9 cellular contexts compared by ENCODE assay signal in the genomic region with DNA sequence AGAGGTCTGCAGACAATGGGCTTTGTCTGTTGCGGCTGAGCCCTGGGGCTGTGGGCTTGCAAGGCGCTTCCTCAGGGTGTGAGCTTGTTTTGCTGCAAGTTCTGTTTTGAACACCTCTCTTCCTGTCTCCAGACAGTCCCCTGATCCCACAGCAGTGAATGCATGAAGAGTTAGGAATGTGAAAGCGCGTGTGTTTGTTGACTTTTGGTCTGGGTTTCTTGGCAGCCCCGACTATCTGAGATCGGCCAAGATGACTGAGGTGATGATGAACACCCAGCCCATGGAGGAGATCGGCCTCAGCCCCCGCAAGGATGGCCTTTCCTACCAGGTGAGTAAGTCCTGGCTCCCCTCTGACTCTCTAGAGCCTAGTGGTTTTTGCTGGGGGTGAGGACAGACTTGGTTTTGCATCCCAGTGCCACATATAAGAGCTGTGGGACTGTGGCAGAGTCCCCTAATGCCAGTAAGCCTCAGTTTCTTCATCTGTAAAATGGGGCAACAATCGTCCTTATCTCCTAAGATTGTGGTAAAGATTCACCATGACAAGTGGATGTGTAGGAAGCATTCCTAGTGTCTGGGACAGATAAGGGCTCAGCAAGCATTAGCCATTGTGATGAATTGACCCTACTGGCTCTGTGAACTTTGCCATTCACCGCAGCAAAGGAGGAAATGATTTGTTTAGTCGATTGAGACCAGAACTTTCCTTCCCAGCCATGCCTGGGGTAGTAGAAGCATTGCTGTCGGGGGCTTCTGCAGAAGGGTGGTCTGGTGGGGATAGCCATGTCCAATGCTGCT. TPM values are rescaled to one million over a fixed set of nuclear protein-coding genes. Genes with fewer than 3 reads are reported as not detected.
A peak's percentile ranks its signal among the peaks of the same experiment; 100 is the strongest.
DNase-seq lines count a peak whose midpoint lies in the region; ATAC-seq, FAIRE-seq and TF ChIP-seq lines count a peak whose summit lies in the region.
"Had no signal": no experiment of that assay in that cellular context is flagged by ENCODE, and none has a peak within 500 bp of the region (broad histone marks: within the 10 kb centered on the region; RNA-seq: fewer than 3 reads in every experiment).

No MANE protein-coding gene starts in this region.

- H3K4me1 ChIP-seq in HepG2 (ENCODE audit: insufficient read depth, low read length) = no peaks in the 10 kb centered on the region
- peaks cover 36 to 61% of the 10 kb centered on the region in 2 donors for H3K4me1 ChIP-seq in thyroid gland

- H3K27ac ChIP-seq in HepG2 (ENCODE audit: extremely low read length, insufficient read depth, low read length) = no peak overlapping the region
- peak overlapping the region; percentile 96 to 99 (median 97) for H3K27ac ChIP-seq in thyroid gland

- H3K4me1 Mint-ChIP-seq in activated naive CD8-positive, alpha-beta T cell treated with anti-CD3 and anti-CD28 coated beads, Interleukin-2, amount 10 ng/mL, durations not matched to agents 7 days and 5 days = peaks cover 58% of the 10 kb centered on the region

- no peak for FAIRE-seq in HepG2 (lab: Jason Lieb, UNC)

- intact Hi-C loops in HepG2 (cut with micrococcal nuclease; ENCODE audit: unreplicated experiment) = no loop called here
- intact Hi-C loops in thyroid gland (cut with DNase I) = loop anchor here (10.0 kb wide), 1 partner anchor 110 kb away; no protein-coding TSS in a partner anchor

- TF ChIP-seq CTCF in AG04449 (IDR thresholded peaks at IDR 0.05; ENCODE audit: insufficient read depth, low read length, missing control alignments) = no peak
- no peak for TF ChIP-seq CTCF in HepG2 (CRISPR knock-in tag; IDR thresholded peaks at IDR 0.05)
- TF ChIP-seq CTCF in thyroid gland (IDR thresholded peaks at IDR 0.05) = no peak
- TF ChIP-seq CTCF in GM20000 (IDR thresholded peaks at IDR 0.05; ENCODE audit: extremely low read depth, missing control alignments) = no peak

- no peaks in the 10 kb centered on the region for H3K9me3 Mint-ChIP-seq in activated naive CD8-positive, alpha-beta T cell treated with anti-CD3 and anti-CD28 coated beads, Interleukin-2, amount 10 ng/mL, durations not matched to agents 7 days and 5 days

- peaks cover 2% of the 10 kb centered on the region for H3K27me3 Mint-ChIP-seq in activated naive CD8-positive, alpha-beta T cell treated with anti-CD3 and anti-CD28 coated beads, Interleukin-2, amount 10 ng/mL, durations not matched to agents 7 days and 5 days

- H3K27me3 ChIP-seq in HepG2 (ENCODE audit: control insufficient read depth in 1 of 2, insufficient read depth in 2 of 2, low read length in 2 of 2) (peaks cover 26 to 83% of the 10 kb centered on the region in 2 experiments), thyroid gland (no peaks in the 10 kb centered on the region)

- peaks cover 36% of the 10 kb centered on the region for H3K36me3 Mint-ChIP-seq in activated naive CD8-positive, alpha-beta T cell treated with anti-CD3 and anti-CD28 coated beads, Interleukin-2, amount 10 ng/mL, durations not matched to agents 7 days and 5 days

- H3K36me3 ChIP-seq in HepG2 (replicated peaks in 1 of 2; ENCODE audit: control insufficient read depth in 1 of 2, insufficient read depth in 2 of 2, low read length in 2 of 2) (no peaks in the 10 kb centered on the region), thyroid gland (peaks cover 4 to 28% of the 10 kb centered on the region in 2 donors)

- CTCF ChIA-PET in AG04449 (lab: Yijun Ruan, JAX) = interaction anchor here (1.0 to 6.4 kb wide), 4 partner anchors 26 to 477 kb away, joined by 3 to 35 read pairs (median 10); no protein-coding TSS in a partner anchor
- CTCF ChIA-PET in HepG2 (lab: Yijun Ruan, JAX; ENCODE audit: low intra/inter-chr PET ratio, low total read pairs) = no interaction called here

- H3K4me3 Mint-ChIP-seq in activated naive CD8-positive, alpha-beta T cell treated with anti-CD3 and anti-CD28 coated beads, Interleukin-2, amount 10 ng/mL, durations not matched to agents 7 days and 5 days = peak overlapping the region; percentile 90

- no TSS peak for BruUV-seq in HepG2 (replicated peaks; lab: Mats Ljungman, UMichigan)

- WGBS in HepG2 (ENCODE audit: low lambda C conversion rate) = 2% methylated on average over 12 of the region's 12 CpGs
- 33 to 34% methylated on average over 12 of the region's 12 CpGs for WGBS in thyroid gland, 2 donors

- POLR2A ChIA-PET in AG04449 (lab: Yijun Ruan, JAX) = interaction anchor here (0.7 to 1.6 kb wide), 8 partner anchors 10 to 477 kb away, joined by 3 to 7 read pairs (median 4); no protein-coding TSS in a partner anchor
- POLR2A ChIA-PET in activated naive CD8-positive, alpha-beta T cell treated with anti-CD3 and anti-CD28 coated beads, Interleukin-2, amount 10 ng/mL, durations not matched to agents 7 days and 5 days (lab: Charles Lee) = interaction anchor here (1.0 to 10.1 kb wide), 7 partner anchors 9 to 188 kb away, joined by 3 to 123 read pairs (median 19); no protein-coding TSS in a partner anchor
- POLR2A ChIA-PET in HepG2 (lab: Yijun Ruan, JAX) = no interaction called here

- TF ChIP-seq RAD21 in HepG2 (CRISPR knock-in tag; IDR thresholded peaks at IDR 0.05) = no peak

- no peaks in the 10 kb centered on the region for H3K9me3 ChIP-seq in HepG2 (ENCODE audit: low read length)
- no peaks in the 10 kb centered on the region for H3K9me3 ChIP-seq in thyroid gland
- H3K9me3 ChIP-seq: body of pancreas had no signal

- no peak for ATAC-seq in activated naive CD8-positive, alpha-beta T cell treated with anti-CD3 and anti-CD28 coated beads, Interleukin-2, amount 10 ng/mL, durations not matched to agents 7 days and 5 days (ENCODE audit: low read depth)
- ATAC-seq in HepG2 = no peak
- no peak for ATAC-seq in HG03097 (IDR thresholded peaks at IDR 0.05; ENCODE audit: low FRiP score, unreplicated experiment)
- ATAC-seq: body of pancreas had no signal

- H3K4me2 ChIP-seq in HepG2 (ENCODE audit: low read depth, low read length) = no peak overlapping the region

- H2AFZ ChIP-seq in HepG2 (ENCODE audit: low read length) = no peak overlapping the region

- peak overlapping the region; percentile 80 for H3K4me3 ChIP-seq in AG04449 (ENCODE audit: low read depth, low read length)
- H3K4me3 ChIP-seq in HepG2 (replicated peaks in 1 of 3; ENCODE audit: insufficient read depth in 1 of 3, low read depth in 2 of 3, low read length in 3 of 3) = no peak overlapping the region
- peak overlapping the region in 1 of 3 donors; percentile 89 for H3K4me3 ChIP-seq in thyroid gland (replicated peaks in 1 of 3)
- H3K4me3 ChIP-seq: body of pancreas had no signal

- TF ChIP-seq EP300 in HepG2 (IDR thresholded peaks at IDR 0.05; ENCODE audit: low read depth in 2 of 2, low read length in 2 of 2) (no peak), HepG2 (CRISPR knock-in tag; IDR thresholded peaks at IDR 0.05; ENCODE audit: borderline replicate concordance) (no peak)

- no peak overlapping the region for H3K9ac ChIP-seq in HepG2 (ENCODE audit: insufficient read depth, low read depth, low read length)

- in situ Hi-C loops in HepG2 (cut with HindIII; ENCODE audit: extremely low pct_ligation_motif_present, low pct_unique_long_range_greater_than_20kb) = no loop called here

- H3K79me2 ChIP-seq in HepG2 (ENCODE audit: insufficient read depth, low read length) = no peaks in the 10 kb centered on the region

- TF ChIP-seq POLR2A in HepG2 (IDR thresholded peaks at IDR 0.05; ENCODE audit: insufficient read depth in 1 of 2, low read depth in 2 of 2, low read length in 2 of 2) (no peak), thyroid gland (IDR thresholded peaks at IDR 0.05) (peak; percentile 37 to 91)

- DNase-seq in AG04449 (ENCODE audit: low read depth, low spot score) = peak; percentile 77
- DNase-seq in HT1080 (ENCODE audit: low read depth) = peak; percentile 93
- peak; percentile 59 for DNase-seq in activated naive CD8-positive, alpha-beta T cell treated with anti-CD3 and anti-CD28 coated beads, Interleukin-2, amount 10 ng/mL, durations not matched to agents 7 days and 5 days
- DNase-seq in HepG2 (ENCODE audit: low spot score) = peak; percentile 12
- DNase-seq in thyroid gland = peak; percentile 88 to 91
- no peak for DNase-seq in iPS-NIHi11 (ENCODE audit: low spot score)
- DNase-seq in GM20000 (ENCODE audit: low spot score) = no peak

- no peaks in the 10 kb centered on the region; the same call in 1 of the 2 replicates for H4K20me1 ChIP-seq in HepG2 (ENCODE audit: insufficient read depth, low read length)

- H3K27ac Mint-ChIP-seq in activated naive CD8-positive, alpha-beta T cell treated with anti-CD3 and anti-CD28 coated beads, Interleukin-2, amount 10 ng/mL, durations not matched to agents 7 days and 5 days = peak overlapping the region; percentile 92

TF ChIP-seq in HepG2, 621 proteins besides CTCF, POLR2A, EP300 and RAD21 (continues in another document):
- no peak for TF ChIP-seq SIN3B (IDR thresholded peaks at IDR 0.05; ENCODE audit: low read length)

RNA-seq across cellular contexts. Expression of gene LBH, which starts 3.0 kb away (rescaled TPM):
- 7.0 and 10.1 TPM in 2 replicates for total RNA-seq in HT1080 (2014; rRNA removed; shearing (Covaris generic))
- 6.4 and 7.6 TPM in 2 replicates for polyA plus RNA-seq in HT1080 (2015; cell fraction: cytosol; rRNA removed)
- polyA plus RNA-seq in HT1080 (2015; cell fraction: nucleus; rRNA removed) = 3.0 and 3.6 TPM in 2 replicates
- total RNA-seq in activated naive CD8-positive, alpha-beta T cell treated with anti-CD3 and anti-CD28 coated beads, Interleukin-2, amount 10 ng/mL, durations not matched to agents 7 days and 5 days = 100 to 1,000 TPM; 169 to 186 TPM
- 0.09 and 0.10 TPM in 2 replicates for total RNA-seq in HepG2 (2016; rRNA removed; fragmentation: Illumina TruSeq; extraction: Trizol)
- not detected in 2 replicates for total RNA-seq in HepG2 (2016; cell fraction: cytosol; rRNA removed; fragmentation: Illumina TruSeq; extraction: Trizol; ENCODE audit: low read depth)
- 0.15 TPM in 1 of 2 replicates, not detected in the other for total RNA-seq in HepG2 (2016; cell fraction: insoluble cytoplasmic fraction; rRNA removed; fragmentation: Illumina TruSeq; extraction: Trizol)
- total RNA-seq in HepG2 (2016; cell fraction: membrane; rRNA removed; fragmentation: Illumina TruSeq; extraction: Trizol) = 0.06 and 0.10 TPM in 2 replicates
- not detected in 2 replicates for total RNA-seq in HepG2 (2016; cell fraction: nucleus; rRNA removed; fragmentation: Illumina TruSeq; extraction: Trizol)
- 0.16 and 0.25 TPM in 2 replicates for polyA plus RNA-seq in HepG2 (2011; rRNA removed)
- polyA plus RNA-seq in HepG2 (2011; cell fraction: cytosol; rRNA removed) = 0.12 and 0.28 TPM in 2 replicates
- polyA plus RNA-seq in HepG2 (2011; cell fraction: nucleus; rRNA removed) = 0.05 and 0.16 TPM in 2 replicates
- 0.13 TPM in 1 of 2 replicates, not detected in the other for polyA plus RNA-seq in HepG2 (2012)
- not detected in 2 replicates for polyA plus RNA-seq in HepG2 (2016; cell fraction: cytosol; fragmentation: Illumina TruSeq; extraction: Trizol; ENCODE audit: low read depth)
- 0.16 and 0.23 TPM in 2 replicates for polyA plus RNA-seq in HepG2 (2016; cell fraction: insoluble cytoplasmic fraction; fragmentation: Illumina TruSeq; extraction: Trizol; ENCODE audit: low read depth)
- 0.14 TPM in 1 of 2 replicates, not detected in the other for polyA plus RNA-seq in HepG2 (2016; cell fraction: membrane; fragmentation: Illumina TruSeq; extraction: Trizol; ENCODE audit: low read depth)
- polyA plus RNA-seq in HepG2 (2016; cell fraction: nucleus; fragmentation: Illumina TruSeq; extraction: Trizol; ENCODE audit: insufficient read depth, low read depth) = not detected in 2 replicates
- polyA minus RNA-seq in HepG2 (2011; rRNA and poly(A)+ RNA removed; ENCODE audit: low replicate concordance) = 0.16 and 0.91 TPM in 2 replicates
- polyA minus RNA-seq in HepG2 (2011; cell fraction: cytosol; rRNA and poly(A)+ RNA removed) = not detected in 2 replicates
- 0.13 TPM in 1 of 2 replicates, not detected in the other for polyA minus RNA-seq in HepG2 (2011; cell fraction: nucleus; rRNA and poly(A)+ RNA removed)
- 100 to 1,000 TPM; 104 to 206 (median 126) TPM for total RNA-seq in thyroid gland

Comparison
In these comparisons a context has a peak if more than half of its experiments do, and no peak if none do; other contexts are left out.
1. DNase-seq: peak in AG04449 (single experiment), HT1080 (single experiment), activated naive CD8-positive, alpha-beta T cell treated with anti-CD3 and anti-CD28 coated beads, Interleukin-2, amount 10 ng/mL, durations not matched to agents 7 days and 5 days (single experiment), HepG2 (single experiment) and thyroid gland (2 of 2); none in iPS-NIHi11 (single experiment) and GM20000 (single experiment).
2. POLR2A ChIP-seq: peak in thyroid gland (2 of 2); none in HepG2 (0 of 2).